In the genomic region with DNA sequence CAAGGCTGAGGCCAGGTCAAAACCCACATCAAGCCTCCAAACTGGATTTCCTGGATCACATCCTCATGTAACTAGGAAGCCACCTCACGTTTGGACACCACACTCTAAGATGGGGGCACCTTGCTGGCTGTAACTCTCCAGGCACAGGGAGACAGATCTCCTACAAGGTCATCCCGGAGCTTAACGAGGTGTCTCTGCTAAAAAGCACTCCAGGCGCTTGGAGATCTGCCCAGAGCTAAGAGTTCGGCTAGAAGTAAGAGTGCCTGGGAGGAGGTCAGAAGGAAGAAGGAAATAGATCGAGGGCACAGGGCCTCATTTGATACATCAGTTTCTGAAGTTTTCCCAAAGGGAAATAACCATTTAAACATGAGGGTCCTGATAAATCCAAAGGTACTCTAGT, we compare ENCODE assay signal across 34 cellular contexts. TPM values are rescaled to one million over a fixed set of nuclear protein-coding genes. Genes with fewer than 3 reads are reported as not detected.
DNase-seq lines count a peak whose midpoint lies in the region; ATAC-seq, FAIRE-seq and TF ChIP-seq lines count a peak whose summit lies in the region.
"Had no signal": no experiment of that assay in that cellular context is flagged by ENCODE, and none has a peak within 500 bp of the region (broad histone marks: within the 10 kb centered on the region; RNA-seq: fewer than 3 reads in every experiment).

No MANE protein-coding gene starts in this region.

- H3K9me3 ChIP-seq in right atrium auricular region (no peaks in the 10 kb centered on the region), T-helper 17 cell (ENCODE audit: control insufficient read depth, low read length, poor library complexity, severe bottlenecking) (no peaks in the 10 kb centered on the region), lower lobe of right lung (no peaks in the 10 kb centered on the region)
- H3K9me3 ChIP-seq: BE2C, esophagus squamous epithelium, MG63, Peyer's patch, SJSA1, thoracic aorta, uterus had no signal

- peak overlapping the region in 1 of 2 donors; percentile 35 for H3K27ac ChIP-seq in right atrium auricular region
- H3K27ac ChIP-seq in lower lobe of right lung = no peak overlapping the region
- H3K27ac ChIP-seq: esophagus squamous epithelium, foreskin keratinocyte, Peyer's patch, SJSA1, thoracic aorta, uterus had no signal

- FAIRE-seq in urothelium cell line (lab: Jason Lieb, UNC) (no peak), RCC 7860 (lab: Jason Lieb, UNC) (no peak)
- FAIRE-seq: endometrium, GM12891 had no signal

- DNase-seq in Right ventricle myocardium superior (no peak), right atrium auricular region (ENCODE audit: low spot score) (no peak), T-helper 17 cell (no peak), lower lobe of right lung (peak; percentile 41), urothelium cell line (ENCODE audit: low spot score) (no peak), HuH-7.5 (ENCODE audit: low spot score) (no peak), RCC 7860 (ENCODE audit: low spot score) (no peak)
- DNase-seq: activated CD4-positive, alpha-beta T cell treated with anti-CD3 and anti-CD28 coated beads, Interleukin-2, amount 10 ng/mL, durations not matched to agents 24 days and 14 days; activated gamma-delta T cell treated with Interleukin-2 at 50 U/mL for 16 hours; activated T-cell treated with anti-CD3 and anti-CD28 coated beads, Interleukin-2, amount 50 U/mL, for 4 hours; BE2C; cerebellar nuclear complex; esophagus squamous epithelium; foreskin keratinocyte; head of caudate nucleus; islet precursor cell; KG1; MG63; midbrain; naive thymus-derived CD4-positive, alpha-beta T cell; NCI-H1105 treated with DMSO at 0.1 percent for 48 hours; NCI-H187 treated with DMSO at 0.1 percent for 48 hours; NCI-H69; nucleus accumbens; Peyer's patch; stimulated activated CD4-positive, alpha-beta T cell treated with anti-CD3 and anti-CD28 coated beads, Interleukin-15, amount 100 ng/mL, for 24 hours; stimulated activated CD4-positive, alpha-beta T cell treated with anti-CD3 and anti-CD28 coated beads, Interleukin-4, amount 100 ng/mL, for 4 hours; uterus had no signal

- H3K27me3 ChIP-seq in right atrium auricular region (no peaks in the 10 kb centered on the region), lower lobe of right lung (ENCODE audit: low read depth) (no peaks in the 10 kb centered on the region)
- H3K27me3 ChIP-seq: BE2C, esophagus squamous epithelium, foreskin keratinocyte, MG63, Peyer's patch, SJSA1, uterus had no signal

- TF ChIP-seq CTCF in right atrium auricular region (IDR thresholded peaks at IDR 0.05) = no peak
- TF ChIP-seq CTCF in lower lobe of right lung (IDR thresholded peaks at IDR 0.05) = no peak

- H3K4me3 ChIP-seq in right atrium auricular region = no peak overlapping the region
- no peak overlapping the region for H3K4me3 ChIP-seq in lower lobe of right lung
- H3K4me3 ChIP-seq: esophagus squamous epithelium, MG63, Peyer's patch, SJSA1, thoracic aorta, uterus had no signal

- peak; percentile 60 for ATAC-seq in Right ventricle myocardium superior (ENCODE audit: poor library complexity)
- no peak for ATAC-seq in T-helper 17 cell
- peak in 1 of 2 donors; percentile 28 for ATAC-seq in lower lobe of right lung
- ATAC-seq: activated T-cell treated with anti-CD3 and anti-CD28 coated beads, Interleukin-2, amount 50 U/mL, for 4 hours; foreskin keratinocyte; naive thymus-derived CD4-positive, alpha-beta T cell; WTC11 had no signal

- intact Hi-C loops in Right ventricle myocardium superior (cut with DNase I) = no loop called here
- intact Hi-C loops in lower lobe of right lung (cut with DNase I) = no loop called here

- H3K27me3 Mint-ChIP-seq in T-helper 17 cell = no peaks in the 10 kb centered on the region
- H3K27me3 Mint-ChIP-seq: activated CD4-positive, alpha-beta T cell treated with anti-CD3 and anti-CD28 coated beads, Interleukin-2, amount 10 ng/mL, durations not matched to agents 24 days and 14 days; naive thymus-derived CD4-positive, alpha-beta T cell; stimulated activated naive CD8-positive, alpha-beta T cell treated with anti-CD3 and anti-CD28 coated beads, Interleukin-15, Interleukin-2, amounts not matched to agents 100 ng/mL and 50 ng/mL, for 24 hours had no signal

- H3K36me3 Mint-ChIP-seq in T-helper 17 cell (ENCODE audit: low read depth) = peaks cover 11% of the 10 kb centered on the region

- no peak overlapping the region for H3K4me3 Mint-ChIP-seq in T-helper 17 cell
- H3K4me3 Mint-ChIP-seq: activated CD4-positive, alpha-beta T cell treated with anti-CD3 and anti-CD28 coated beads, Interleukin-2, amount 10 ng/mL, durations not matched to agents 24 days and 14 days; activated T-cell treated with anti-CD3 and anti-CD28 coated beads, Interleukin-2, amount 50 U/mL, for 4 hours; naive thymus-derived CD4-positive, alpha-beta T cell; stimulated activated naive CD8-positive, alpha-beta T cell treated with anti-CD3 and anti-CD28 coated beads, Interleukin-15, Interleukin-2, amounts not matched to agents 100 ng/mL and 50 ng/mL, for 24 hours; WTC11 had no signal

- H3K4me1 Mint-ChIP-seq in T-helper 17 cell = peaks cover 11% of the 10 kb centered on the region
- H3K4me1 Mint-ChIP-seq: WTC11 had no signal

- H3K4me1 ChIP-seq in right atrium auricular region (peaks cover 0 to 10% of the 10 kb centered on the region in 2 donors), lower lobe of right lung (no peaks in the 10 kb centered on the region)
- H3K4me1 ChIP-seq: BE2C, esophagus squamous epithelium, foreskin keratinocyte, Peyer's patch, SJSA1, uterus had no signal

- peak overlapping the region; percentile 32 for H3K27ac Mint-ChIP-seq in T-helper 17 cell
- H3K27ac Mint-ChIP-seq: activated CD4-positive, alpha-beta T cell treated with anti-CD3 and anti-CD28 coated beads, Interleukin-2, amount 10 ng/mL, durations not matched to agents 24 days and 14 days; stimulated activated naive CD8-positive, alpha-beta T cell treated with anti-CD3 and anti-CD28 coated beads, Interleukin-15, Interleukin-2, amounts not matched to agents 100 ng/mL and 50 ng/mL, for 24 hours; WTC11 had no signal

- H3K36me3 ChIP-seq in right atrium auricular region (peaks cover 91% of the 10 kb centered on the region), lower lobe of right lung (peaks cover 99% of the 10 kb centered on the region)
- H3K36me3 ChIP-seq: uterus had no signal

RNA-seq across cellular contexts. Expression of a gene that starts 15.9 kb away (rescaled TPM):
- total RNA-seq in Right ventricle myocardium superior (154 TPM), right atrium auricular region (100 to 1,000 TPM; 185 to 200 TPM), T-helper 17 cell (10 to 100 TPM; 78.5 to 85.5 TPM), lower lobe of right lung (128 TPM)

RNA-seq across cellular contexts. Expression of a gene that starts 20.3 kb away (rescaled TPM):
- total RNA-seq in Right ventricle myocardium superior (22.2 TPM), right atrium auricular region (10 to 100 TPM in 1 of 2 donors, 1 to 10 TPM in 1; 5.9 to 12.1 TPM), T-helper 17 cell (not detected), lower lobe of right lung (53.5 TPM)

RNA-seq across cellular contexts. Expression of a gene that starts 30.9 kb away (rescaled TPM):
- total RNA-seq in Right ventricle myocardium superior = 41.9 TPM
- 10 to 100 TPM; 45.9 to 47.7 TPM for total RNA-seq in right atrium auricular region
- 10 to 100 TPM; 28.2 to 33.5 TPM for total RNA-seq in T-helper 17 cell
- total RNA-seq in lower lobe of right lung = 44.8 TPM

RNA-seq across cellular contexts. Expression of a gene that starts 38.3 kb away (rescaled TPM):
- 82.5 TPM for total RNA-seq in Right ventricle myocardium superior
- 10 to 100 TPM; 17.2 to 20.0 TPM for total RNA-seq in right atrium auricular region
- total RNA-seq in T-helper 17 cell = 10 to 100 TPM; 12.0 to 12.8 TPM
- total RNA-seq in lower lobe of right lung = 31.3 TPM

RNA-seq across cellular contexts. Expression of a gene that starts 56.7 kb away (rescaled TPM):
- 7.6 TPM for total RNA-seq in Right ventricle myocardium superior
- 1 to 10 TPM; 9.0 to 9.5 TPM for total RNA-seq in right atrium auricular region
- 10 to 100 TPM; 69.6 to 88.5 TPM for total RNA-seq in T-helper 17 cell
- total RNA-seq in lower lobe of right lung = 22.3 TPM

Comparison
In these comparisons a context has a peak if more than half of its experiments do, and no peak if none do; other contexts are left out.
1. RNA of a gene that starts 20.3 kb away (total RNA-seq): 53.5 TPM in lower lobe of right lung (single experiment), 22.2 TPM in Right ventricle myocardium superior (single experiment) and 5.9 to 12.1 TPM in right atrium auricular region; not detected in T-helper 17 cell; every median in the first group is over 4 times any median in the second.